ENCODE assay signal across 10 cellular contexts in the genomic region with DNA sequence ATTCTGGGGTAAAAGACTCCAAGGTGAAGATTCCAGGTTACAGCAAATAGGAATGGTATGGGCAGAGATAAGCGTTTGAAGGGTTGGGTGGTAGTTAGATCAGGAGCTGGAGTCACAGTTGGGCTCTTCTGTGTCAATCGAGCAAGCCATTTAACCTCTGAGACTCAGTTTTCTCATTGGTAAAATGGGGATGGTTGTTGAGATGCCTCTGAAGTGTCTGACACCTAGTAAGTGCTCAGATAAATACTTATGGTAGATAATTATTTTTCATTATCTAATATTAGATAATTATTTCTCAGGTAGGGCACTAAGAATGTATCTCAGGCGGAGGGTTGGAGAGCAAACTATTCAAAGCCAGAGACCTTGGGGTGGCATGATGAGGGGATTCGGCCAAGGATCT. TPM values are rescaled to one million over a fixed set of nuclear protein-coding genes. Genes with fewer than 3 reads are reported as not detected.
DNase-seq lines count a peak whose midpoint lies in the region; FAIRE-seq and TF ChIP-seq lines count a peak whose summit lies in the region.
"Had no signal": no experiment of that assay in that cellular context is flagged by ENCODE, and none has a peak within 500 bp of the region (broad histone marks: within the 10 kb centered on the region; RNA-seq: fewer than 3 reads in every experiment).

No MANE protein-coding gene starts in this region.

- peak overlapping the region; percentile 75 to 82 for H3K9ac ChIP-seq in mucosa of rectum (ENCODE audit: low read depth in 1 of 2, low read length in 2 of 2)

- peaks cover 6% of the 10 kb centered on the region for H3K36me3 Mint-ChIP-seq in activated naive CD8-positive, alpha-beta T cell treated with anti-CD3 and anti-CD28 coated beads for 36 hours

- in situ Hi-C loops in HAP-1 (cut with MboI; ENCODE audit: low sequenced_read_pairs), result no loop called here

- FAIRE-seq in H54 (lab: Jason Lieb, UNC), result no peak

- H3K27ac ChIP-seq in 22Rv1, result peak overlapping the region; percentile 97
- H3K27ac ChIP-seq in mucosa of rectum (ENCODE audit: low read depth in 2 of 2, low read length in 2 of 2), result peak overlapping the region in 1 of 2 donors; percentile 92

- H3K9me3 ChIP-seq in HAP-1, result no peaks in the 10 kb centered on the region
- H3K9me3 ChIP-seq in mucosa of rectum (ENCODE audit: control insufficient read depth in 2 of 2, low read length in 2 of 2), result no peaks in the 10 kb centered on the region

- H3K27me3 ChIP-seq in HAP-1 (ENCODE audit: low read depth) (no peaks in the 10 kb centered on the region), mucosa of rectum (ENCODE audit: control insufficient read depth in 2 of 2, insufficient read depth in 2 of 2, low read length in 2 of 2) (no peaks in the 10 kb centered on the region)

- H3K4me1 Mint-ChIP-seq in activated naive CD8-positive, alpha-beta T cell treated with anti-CD3 and anti-CD28 coated beads for 36 hours, result peaks cover 44% of the 10 kb centered on the region

- DNase-seq in HAP-1 (ENCODE audit: low spot score in 2 of 2) (no peak), H54 (ENCODE audit: insufficient read length, low spot score) (no peak), globus pallidus (ENCODE audit: low spot score) (no peak), midbrain (lab: John Stamatoyannopoulos, UW) (no peak)
- no peak for DNase-seq in activated naive CD8-positive, alpha-beta T cell treated with anti-CD3 and anti-CD28 coated beads for 36 hours
- no peak for DNase-seq in stimulated activated CD4-positive, alpha-beta T cell treated with anti-CD3 and anti-CD28 coated beads, Interleukin-15, amount 100 ng/mL, for 24 hours
- DNase-seq: foreskin melanocyte, NCI-H1092 had no signal

- H3K27ac Mint-ChIP-seq in activated naive CD8-positive, alpha-beta T cell treated with anti-CD3 and anti-CD28 coated beads for 36 hours, result peak overlapping the region; percentile 87

- H3K36me3 ChIP-seq in HAP-1 (replicated peaks) (no peaks in the 10 kb centered on the region; the same call in 1 of the 2 replicates), mucosa of rectum (ENCODE audit: control insufficient read depth in 2 of 2, insufficient read depth in 2 of 2, low read length in 2 of 2) (no peaks in the 10 kb centered on the region)

- H3K4me1 ChIP-seq in HAP-1 (peaks cover 27% of the 10 kb centered on the region), mucosa of rectum (ENCODE audit: control insufficient read depth in 2 of 2, insufficient read depth in 2 of 2, low read length in 2 of 2) (peaks cover 58 to 65% of the 10 kb centered on the region in 2 donors)

- no peaks in the 10 kb centered on the region for H3K9me3 Mint-ChIP-seq in activated naive CD8-positive, alpha-beta T cell treated with anti-CD3 and anti-CD28 coated beads for 36 hours

- TF ChIP-seq CTCF in 22Rv1 (IDR thresholded peaks at IDR 0.05), result no peak

- no peak for TF ChIP-seq POLR2A in H54 (IDR thresholded peaks at IDR 0.05; ENCODE audit: low read depth, low read length)

- H3K4me3 ChIP-seq in HAP-1 (peak overlapping the region; percentile 34), mucosa of rectum (ENCODE audit: low read length in 2 of 2) (peak overlapping the region; percentile 64 to 66)

- peak overlapping the region; percentile 78 for H3K4me3 Mint-ChIP-seq in activated naive CD8-positive, alpha-beta T cell treated with anti-CD3 and anti-CD28 coated beads for 36 hours

- no peaks in the 10 kb centered on the region for H3K27me3 Mint-ChIP-seq in activated naive CD8-positive, alpha-beta T cell treated with anti-CD3 and anti-CD28 coated beads for 36 hours

RNA-seq across cellular contexts. Expression of a gene that starts 7.8 kb away (rescaled TPM):
- 100 to 1,000 TPM in 1 of 2 experiments, 10 to 100 TPM in 1; 99.3 to 102 TPM for total RNA-seq in activated naive CD8-positive, alpha-beta T cell treated with anti-CD3 and anti-CD28 coated beads for 36 hours

RNA-seq across cellular contexts. Expression of a gene that starts 32.3 kb away (rescaled TPM):
- total RNA-seq in activated naive CD8-positive, alpha-beta T cell treated with anti-CD3 and anti-CD28 coated beads for 36 hours, result 10 to 100 TPM; 71.1 to 74.5 TPM
